In genomic region chr2:32039447-32040219, GRCh38 we compare ENCODE assay signal across 8 cellular contexts. TPM values are rescaled to one million over a fixed set of nuclear protein-coding genes. Genes with fewer than 3 reads are reported as not detected.
DNase-seq lines count a peak whose midpoint lies in the region; ATAC-seq lines count a peak whose summit lies in the region.

Gene DPY30, minus strand, starts transcription at chr2:32039805. Its CDS starts 349 bp downstream, at chr2:32039456.

- DNase-seq in COLO829 (ENCODE audit: low spot score): peak; percentile 81
- DNase-seq in HT1080 (ENCODE audit: low read depth): peak; percentile 91
- DNase-seq in NOMO-1 (lab: John Stamatoyannopoulos, UW; ENCODE audit: unreplicated experiment in 2 of 2): peak; percentile 87 to 88
- DNase-seq in activated CD8-positive, alpha-beta memory T cell treated with anti-CD3 and anti-CD28 coated beads for 24 hours: peak; percentile 94
- peak; percentile 82 for DNase-seq in effector CD8-positive, alpha-beta T cell (lab: John Stamatoyannopoulos, UW)
- peak; percentile 93 to 97 for DNase-seq in lung microvascular endothelial cell (ENCODE audit: low read depth in 2 of 2)
- DNase-seq in stimulated activated CD4-positive, alpha-beta T cell treated with anti-CD3 and anti-CD28 coated beads, TNF-alpha, amount 100 ng/mL, for 4 hours (ENCODE audit: low read depth in 3 of 3): peak; percentile 79 to 86 (median 81)

- ATAC-seq in GM21360 (IDR thresholded peaks at IDR 0.05; ENCODE audit: unreplicated experiment): peak; percentile 88

RNA-seq across cellular contexts. Expression of gene DPY30, which starts in this region (rescaled TPM):
- total RNA-seq in HT1080 (2014; rRNA removed; shearing (Covaris generic)): 61.8 and 62.9 TPM in 2 replicates
- polyA plus RNA-seq in HT1080 (2015; cell fraction: cytosol; rRNA removed): 93.4 and 117 TPM in 2 replicates
- 50.9 and 51.4 TPM in 2 replicates for polyA plus RNA-seq in HT1080 (2015; cell fraction: nucleus; rRNA removed)
- 48.6 and 51.2 TPM in 2 replicates for total RNA-seq in lung microvascular endothelial cell

Comparison
In these comparisons a context has a peak if more than half of its experiments do, and no peak if none do; other contexts are left out.
1. Peak in every context shown above with its lines: DNase-seq and ATAC-seq.